Comparison of ENCODE assay signal across 15 cellular contexts in the genomic region with DNA sequence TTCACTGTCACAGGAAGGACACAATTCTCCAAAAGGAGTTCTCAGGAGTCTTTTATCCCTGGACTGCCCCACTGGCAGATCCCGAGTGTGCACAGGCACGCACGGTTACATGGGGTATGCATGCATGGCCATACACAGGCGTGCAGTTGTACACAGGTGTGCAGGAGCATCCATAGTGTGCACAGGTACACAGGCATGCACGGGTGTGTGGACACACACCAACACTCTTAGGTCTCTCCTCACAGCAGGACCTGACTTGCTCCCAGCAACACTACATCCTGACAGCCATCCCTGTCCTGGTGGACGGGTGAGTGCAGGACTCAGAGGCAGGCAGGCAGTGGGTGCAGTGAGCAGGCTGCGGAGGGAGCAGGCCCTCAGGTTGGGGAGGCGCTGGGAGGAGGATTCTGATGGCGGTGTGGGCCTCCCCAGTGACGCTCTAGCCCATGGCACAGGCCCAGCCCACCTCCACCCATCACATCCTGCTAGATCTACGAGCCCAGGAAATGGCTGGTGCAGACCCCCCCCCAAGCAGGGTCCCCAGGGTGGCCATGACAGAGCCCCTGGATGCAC. TPM values are rescaled to one million over a fixed set of nuclear protein-coding genes. Genes with fewer than 3 reads are reported as not detected.
DNase-seq lines count a peak whose midpoint lies in the region; ATAC-seq, FAIRE-seq and TF ChIP-seq lines count a peak whose summit lies in the region.
"Had no signal": no experiment of that assay in that cellular context is flagged by ENCODE, and none has a peak within 500 bp of the region (broad histone marks: within the 10 kb centered on the region; RNA-seq: fewer than 3 reads in every experiment).

No MANE protein-coding gene starts in this region.

- dilution Hi-C loops in mammary epithelial cell (cut with HindIII; ENCODE audit: low sequenced_read_pairs), result no loop called here

- intact Hi-C loops in breast epithelium (cut with DNase I; ENCODE audit: low total_unique reads) (no loop called here), mammary epithelial cell (cut with micrococcal nuclease) (no loop called here), right lobe of liver (cut with DNase I) (no loop called here)

- TF ChIP-seq POLR2A in breast epithelium (IDR thresholded peaks at IDR 0.05), result no peak
- TF ChIP-seq POLR2A in right lobe of liver (IDR thresholded peaks at IDR 0.05), result no peak

- peaks cover 12% of the 10 kb centered on the region for H3K36me3 Mint-ChIP-seq in astrocyte (ENCODE audit: low read depth, unreplicated experiment)

- H3K27ac ChIP-seq in breast epithelium (peak overlapping the region; percentile 59 to 85), mammary epithelial cell (ENCODE audit: insufficient read depth, low read depth, low read length) (no peak overlapping the region), astrocyte (ENCODE audit: low read depth, low read length) (no peak overlapping the region), right lobe of liver (no peak overlapping the region), urinary bladder (ENCODE audit: low read depth) (peak overlapping the region; percentile 60)
- H3K27ac ChIP-seq: KMS-11 had no signal

- peak overlapping the region; percentile 41 for H3K27ac Mint-ChIP-seq in astrocyte (ENCODE audit: unreplicated experiment)
- H3K27ac Mint-ChIP-seq: activated CD4-positive, alpha-beta T cell treated with anti-CD3 and anti-CD28 coated beads for 36 hours had no signal

- no peaks in the 10 kb centered on the region for H3K27me3 Mint-ChIP-seq in astrocyte (ENCODE audit: low read depth, unreplicated experiment)
- H3K27me3 Mint-ChIP-seq: activated CD4-positive, alpha-beta T cell treated with anti-CD3 and anti-CD28 coated beads for 36 hours; central memory CD8-positive, alpha-beta T cell; stimulated activated naive CD8-positive, alpha-beta T cell treated with anti-CD3 and anti-CD28 coated beads, Interleukin-15, amount 100 ng/mL, for 72 hours had no signal

- WGBS in mammary epithelial cell (ENCODE audit: low coverage, missing lambda C conversion rate), result 80% methylated on average over 8 of the region's 11 CpGs
- 53% methylated on average over 2 of the region's 11 CpGs for WGBS in right lobe of liver (ENCODE audit: insufficient coverage, low coverage, low lambda C conversion rate, missing lambda C conversion rate)
- 86% methylated on average over 11 of the region's 11 CpGs for WGBS in urinary bladder

- H3K4me1 ChIP-seq in breast epithelium, result peaks cover 0 to 20% of the 10 kb centered on the region in 2 donors
- no peaks in the 10 kb centered on the region for H3K4me1 ChIP-seq in mammary epithelial cell (ENCODE audit: insufficient read depth, low read length)
- H3K4me1 ChIP-seq in astrocyte (ENCODE audit: insufficient read depth, low read length), result no peaks in the 10 kb centered on the region
- H3K4me1 ChIP-seq in right lobe of liver, result peaks cover 0 to 27% (median 8%) of the 10 kb centered on the region in 4 donors
- H3K4me1 ChIP-seq in urinary bladder (ENCODE audit: insufficient read depth), result no peaks in the 10 kb centered on the region

- CTCF ChIA-PET in mammary epithelial cell (lab: Charles Lee; ENCODE audit: low non-redundant PET), result no interaction called here

- TF ChIP-seq CTCF in breast epithelium (IDR thresholded peaks at IDR 0.05), result no peak
- TF ChIP-seq CTCF in mammary epithelial cell (conservative IDR thresholded peaks at IDR 0.05 in 1 of 2, IDR thresholded peaks at IDR 0.05 in 1 of 2; ENCODE audit: extremely low read depth in 1 of 2, insufficient read depth in 1 of 2, low read depth in 1 of 2, low read length in 2 of 2), result no peak
- no peak for TF ChIP-seq CTCF in astrocyte (IDR thresholded peaks at IDR 0.05; ENCODE audit: insufficient read depth, low read depth, low read length)
- no peak for TF ChIP-seq CTCF in right lobe of liver (IDR thresholded peaks at IDR 0.05)

- peaks cover 2% of the 10 kb centered on the region for H3K4me1 Mint-ChIP-seq in astrocyte (ENCODE audit: low read depth, unreplicated experiment)

- H3K4me3 Mint-ChIP-seq in astrocyte (ENCODE audit: unreplicated experiment), result no peak overlapping the region
- H3K4me3 Mint-ChIP-seq: activated CD4-positive, alpha-beta T cell treated with anti-CD3 and anti-CD28 coated beads for 36 hours; central memory CD8-positive, alpha-beta T cell; stimulated activated naive CD8-positive, alpha-beta T cell treated with anti-CD3 and anti-CD28 coated beads, Interleukin-15, amount 100 ng/mL, for 72 hours had no signal

- FAIRE-seq in astrocyte (lab: Jason Lieb, UNC), result no peak

- peaks cover 0 to 6% of the 10 kb centered on the region in 2 donors for H3K9me3 ChIP-seq in breast epithelium
- peaks cover 5% of the 10 kb centered on the region for H3K9me3 ChIP-seq in mammary epithelial cell (replicated peaks; ENCODE audit: insufficient read depth, low read length)
- no peaks in the 10 kb centered on the region for H3K9me3 ChIP-seq in astrocyte (ENCODE audit: insufficient read depth, low read depth, low read length)
- no peaks in the 10 kb centered on the region for H3K9me3 ChIP-seq in right lobe of liver

- peaks cover 4% of the 10 kb centered on the region for H4K20me1 ChIP-seq in mammary epithelial cell (ENCODE audit: insufficient read depth, low read length)
- H4K20me1 ChIP-seq in astrocyte (ENCODE audit: insufficient read depth, low read length), result peaks cover 4% of the 10 kb centered on the region

- no peak overlapping the region for H3K4me3 ChIP-seq in breast epithelium
- H3K4me3 ChIP-seq in mammary epithelial cell (replicated peaks in 1 of 3; ENCODE audit: insufficient read depth in 1 of 3, low read depth in 2 of 3, low read length in 3 of 3), result no peak overlapping the region
- H3K4me3 ChIP-seq in astrocyte (ENCODE audit: insufficient read depth, low read depth, low read length), result no peak overlapping the region
- no peak overlapping the region for H3K4me3 ChIP-seq in right lobe of liver
- H3K4me3 ChIP-seq in urinary bladder (ENCODE audit: low read depth, low read length), result no peak overlapping the region

- no peak for DNase-seq in breast epithelium (ENCODE audit: low spot score in 2 of 2)
- DNase-seq in mammary epithelial cell, result no peak
- no peak for DNase-seq in astrocyte (ENCODE audit: low read depth)
- DNase-seq in right lobe of liver, result peak; percentile 20 to 50 (median 49)
- DNase-seq in SKM-1 (lab: John Stamatoyannopoulos, UW; ENCODE audit: unreplicated experiment), result no peak
- no peak for DNase-seq in NCI-H1417 treated with DMSO at 0.1 percent for 48 hours (lab: John Stamatoyannopoulos, UW)
- no peak for DNase-seq in NAMALWA (ENCODE audit: low spot score)
- DNase-seq: activated CD4-positive, alpha-beta T cell treated with anti-CD3 and anti-CD28 coated beads for 36 hours; H7; NCI-H1105; SIG-M5; stimulated activated naive CD8-positive, alpha-beta T cell treated with anti-CD3 and anti-CD28 coated beads, Interleukin-15, amount 100 ng/mL, for 72 hours had no signal

- H3K9ac ChIP-seq in mammary epithelial cell (ENCODE audit: insufficient read depth, low read length) (no peak overlapping the region), astrocyte (ENCODE audit: low read length) (no peak overlapping the region)
- H3K9ac ChIP-seq: KMS-11 had no signal

- in situ Hi-C loops in mammary epithelial cell (cut with MboI; ENCODE audit: low sequenced_read_pairs in 2 of 2), result no loop called here

- no peaks in the 10 kb centered on the region for H3K36me3 ChIP-seq in breast epithelium
- no peaks in the 10 kb centered on the region for H3K36me3 ChIP-seq in mammary epithelial cell (ENCODE audit: insufficient read depth, low read length)
- H3K36me3 ChIP-seq in astrocyte (ENCODE audit: insufficient read depth, low read length), result no peaks in the 10 kb centered on the region
- H3K36me3 ChIP-seq in right lobe of liver, result peaks cover 0 to 29% (median 13%) of the 10 kb centered on the region in 4 donors
- H3K36me3 ChIP-seq in urinary bladder (ENCODE audit: insufficient read depth), result no peaks in the 10 kb centered on the region

- no peak overlapping the region for H3K4me2 ChIP-seq in mammary epithelial cell (ENCODE audit: insufficient read depth, low read depth, low read length)
- no peak overlapping the region for H3K4me2 ChIP-seq in astrocyte (ENCODE audit: low read length)
- H3K4me2 ChIP-seq: KMS-11 had no signal

- no TSS peak for BruUV-seq in mammary epithelial cell (replicated peaks; lab: Mats Ljungman, UMichigan)

- H3K79me2 ChIP-seq in mammary epithelial cell (ENCODE audit: insufficient read depth, low read length), result no peaks in the 10 kb centered on the region
- H3K79me2 ChIP-seq in astrocyte (ENCODE audit: insufficient read depth, low read length), result no peaks in the 10 kb centered on the region

- no peaks in the 10 kb centered on the region for H3K27me3 ChIP-seq in breast epithelium
- no peaks in the 10 kb centered on the region for H3K27me3 ChIP-seq in mammary epithelial cell (ENCODE audit: insufficient read depth, low read length)
- H3K27me3 ChIP-seq in astrocyte (ENCODE audit: insufficient read depth, low read length), result no peaks in the 10 kb centered on the region
- no peaks in the 10 kb centered on the region for H3K27me3 ChIP-seq in right lobe of liver

- ATAC-seq in right lobe of liver, result peak in 2 of 4 donors; percentile 3 to 16
- ATAC-seq: activated CD4-positive, alpha-beta T cell treated with anti-CD3 and anti-CD28 coated beads for 36 hours; stimulated activated naive CD8-positive, alpha-beta T cell treated with anti-CD3 and anti-CD28 coated beads, Interleukin-15, amount 100 ng/mL, for 72 hours had no signal

- H2AFZ ChIP-seq in mammary epithelial cell (ENCODE audit: low read depth, low read length), result no peak overlapping the region
- H2AFZ ChIP-seq in astrocyte (ENCODE audit: low read depth, low read length), result no peak overlapping the region

- peaks cover 5% of the 10 kb centered on the region for H3K9me3 Mint-ChIP-seq in astrocyte (ENCODE audit: unreplicated experiment)

RNA-seq across cellular contexts. Expression of gene SLC19A1, which starts 28.4 kb away (rescaled TPM):
- total RNA-seq in breast epithelium (1 to 10 TPM; 5.6 to 6.7 (median 6.6) TPM), mammary epithelial cell (10 to 100 TPM in 1 of 2 donors, 1 to 10 TPM in 1; 3.7 to 15.6 TPM), astrocyte (10.4 and 11.7 TPM in 2 replicates), right lobe of liver (10 to 100 TPM in 4 of 6 experiments, 1 to 10 TPM in 2; 4.5 to 24.5 (median 15.7) TPM), urinary bladder (4.2 TPM)
- polyA plus RNA-seq in mammary epithelial cell (10.7 TPM), urinary bladder (7.5 TPM)
- 8.7 TPM for polyA minus RNA-seq in mammary epithelial cell

Comparison
In these comparisons a context has a peak if more than half of its experiments do, and no peak if none do; other contexts are left out.
1. H3K27ac ChIP-seq: peak in breast epithelium (2 of 2) and urinary bladder (single experiment); none in mammary epithelial cell (single experiment), astrocyte (single experiment) and right lobe of liver (0 of 3).
2. DNase-seq: peak in right lobe of liver (3 of 3); none in breast epithelium (0 of 2), mammary epithelial cell (single experiment), astrocyte (single experiment), SKM-1 (single experiment), NCI-H1417 treated with DMSO at 0.1 percent for 48 hours (single experiment) and NAMALWA (single experiment).